ENCODE assay signal across 8 cellular contexts in the genomic region with DNA sequence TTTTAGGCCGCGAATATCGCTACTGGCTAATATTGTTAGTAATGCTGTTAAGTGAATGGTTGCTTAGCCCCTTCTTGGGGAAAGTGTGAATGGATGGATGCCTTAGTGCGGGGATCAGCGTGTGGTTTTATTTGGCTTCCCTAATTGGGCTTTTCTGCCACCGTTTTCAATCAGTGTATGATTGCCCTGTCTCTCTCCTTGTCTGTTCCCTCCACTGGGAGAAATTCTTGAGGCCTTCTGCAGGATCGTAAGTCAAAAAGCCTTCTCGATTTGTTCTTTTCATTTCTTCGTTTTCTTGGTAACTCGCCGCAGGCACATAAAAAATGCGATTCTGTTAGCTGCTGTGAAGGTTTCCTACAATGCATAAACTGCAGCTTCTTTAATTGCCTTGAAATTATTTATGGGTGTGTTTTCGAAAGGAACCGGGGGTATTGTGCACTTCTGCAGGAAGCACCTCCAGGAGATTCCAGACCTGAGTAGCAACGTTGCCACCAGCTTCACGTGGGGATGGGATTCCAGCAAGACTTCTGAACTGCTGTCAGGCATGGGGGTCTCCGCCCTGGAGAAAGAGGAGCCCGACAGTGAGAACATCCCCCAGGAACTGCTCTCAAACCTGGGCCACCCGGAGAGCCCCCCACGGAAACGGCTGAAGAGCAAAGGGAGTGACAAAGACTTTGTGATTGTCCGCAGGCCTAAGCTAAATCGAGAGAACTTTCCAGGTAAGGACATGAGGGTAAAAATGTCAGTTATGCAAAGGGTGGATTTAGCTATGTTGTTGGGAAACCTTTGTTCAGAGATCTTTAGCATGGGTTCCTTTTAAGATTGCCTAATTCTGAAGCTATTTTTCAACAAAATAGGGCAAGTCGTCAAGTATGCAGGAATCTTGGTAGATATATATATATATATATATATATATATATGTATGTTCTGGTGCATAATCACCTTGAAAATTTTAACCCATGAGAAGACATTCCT. TPM values are rescaled to one million over a fixed set of nuclear protein-coding genes. Genes with fewer than 3 reads are reported as not detected.
DNase-seq lines count a peak whose midpoint lies in the region; ATAC-seq, FAIRE-seq and TF ChIP-seq lines count a peak whose summit lies in the region.

No MANE protein-coding gene starts in this region.

- peak overlapping the region; percentile 50 to 88 for H3K9ac ChIP-seq in liver (ENCODE audit: low read depth in 1 of 2, low read length in 2 of 2)

- intact Hi-C loops in transverse colon (cut with DNase I; ENCODE audit: low total_unique reads) = no loop called here
- intact Hi-C loops in posterior vena cava (cut with DNase I) = no loop called here

- DNase-seq in Caki2 (ENCODE audit: low read depth) (peak; percentile 8), NCI-H69 (lab: John Stamatoyannopoulos, UW) (peak; percentile 70), bronchial epithelial cell (ENCODE audit: low read depth) (peak; percentile 15), transverse colon (no peak), posterior vena cava (ENCODE audit: low spot score) (no peak)

- WGBS in liver = 2% methylated on average over 24 of the region's 24 CpGs
- WGBS in transverse colon (ENCODE audit: low coverage in 1 of 2), 2 donors = 0 to 7% methylated on average over 6 to 24 of the region's 24 CpGs

- H3K4me3 ChIP-seq in bronchial epithelial cell (ENCODE audit: low read depth, low read length) = peak overlapping the region; percentile 74
- H3K4me3 ChIP-seq in liver (ENCODE audit: low read depth in 1 of 3, low read length in 3 of 3) = peak overlapping the region; percentile 78 to 95 (median 81)
- peak overlapping the region; percentile 49 to 100 (median 96) for H3K4me3 ChIP-seq in transverse colon

- H3K36me3 ChIP-seq in bronchial epithelial cell (ENCODE audit: control insufficient read depth, insufficient read depth, low read length) (no peaks in the 10 kb centered on the region), liver (ENCODE audit: control insufficient read depth in 4 of 4, insufficient read depth in 3 of 4, low read depth in 1 of 4, low read length in 3 of 4) (peaks cover 0 to 5% (median 4%) of the 10 kb centered on the region in 4 donors), transverse colon (no peaks in the 10 kb centered on the region)

- H3K9me3 ChIP-seq in liver (ENCODE audit: control insufficient read depth in 4 of 4, low read length in 3 of 4) (no peaks in the 10 kb centered on the region), transverse colon (no peaks in the 10 kb centered on the region)

- TF ChIP-seq RAD21 in liver (IDR thresholded peaks at IDR 0.05) = no peak

- no peak for TF ChIP-seq EP300 in transverse colon (IDR thresholded peaks at IDR 0.05; ENCODE audit: low read depth)

- TF ChIP-seq CTCF in bronchial epithelial cell (IDR thresholded peaks at IDR 0.05; ENCODE audit: insufficient read depth, low read length, severe bottlenecking) (no peak), liver (IDR thresholded peaks at IDR 0.05; ENCODE audit: low read depth, low read length, missing input control) (no peak), transverse colon (IDR thresholded peaks at IDR 0.05) (no peak)

- H3K27me3 ChIP-seq in bronchial epithelial cell (ENCODE audit: control insufficient read depth, insufficient read depth, low read length) (no peaks in the 10 kb centered on the region), liver (ENCODE audit: control insufficient read depth in 4 of 4, insufficient read depth in 4 of 4, low read length in 3 of 4) (no peaks in the 10 kb centered on the region), transverse colon (no peaks in the 10 kb centered on the region)

- peak; percentile 0 for ATAC-seq in GM19452 (IDR thresholded peaks at IDR 0.05; ENCODE audit: unreplicated experiment)
- no peak for ATAC-seq in HG03460 (IDR thresholded peaks at IDR 0.05; ENCODE audit: unreplicated experiment)

- TF ChIP-seq POLR2A in transverse colon (IDR thresholded peaks at IDR 0.05) = no peak

- peaks cover 4 to 32% (median 25%) of the 10 kb centered on the region in 4 donors for H3K4me1 ChIP-seq in liver (ENCODE audit: control insufficient read depth in 4 of 4, insufficient read depth in 4 of 4, low read length in 3 of 4)
- peaks cover 3 to 30% (median 20%) of the 10 kb centered on the region in 4 donors for H3K4me1 ChIP-seq in transverse colon

- peak overlapping the region in 1 of 2 donors; percentile 1 for H3K27ac ChIP-seq in liver (ENCODE audit: low read depth in 1 of 2, low read length in 2 of 2)
- peak overlapping the region; percentile 90 to 94 (median 92) for H3K27ac ChIP-seq in transverse colon

- FAIRE-seq in bronchial epithelial cell (lab: Jason Lieb, UNC) = no peak

- in situ Hi-C loops in Caki2 (cut with HindIII; ENCODE audit: low pct_unique_long_range_greater_than_20kb, low sequenced_read_pairs) (no loop called here), transverse colon (cut with MboI; ENCODE audit: low pct_ligation_motif_present in 1 of 4, low pct_unique_long_range_greater_than_20kb in 1 of 4, low sequenced_read_pairs in 3 of 4) (loop anchor here in 1 of 4 donors (10.0 kb wide), 1 partner anchor 92 kb away; a partner anchor contains a TSS)

TF ChIP-seq in liver, 16 proteins besides CTCF, POLR2A, EP300 and RAD21:
- TF ChIP-seq HNF4A (conservative IDR thresholded peaks at IDR 0.05) = no peak
- TF ChIP-seq YY1 (IDR thresholded peaks at IDR 0.05) = no peak
- TF ChIP-seq FOXA1 (IDR thresholded peaks at IDR 0.05) = no peak
- TF ChIP-seq, protein P1, sequence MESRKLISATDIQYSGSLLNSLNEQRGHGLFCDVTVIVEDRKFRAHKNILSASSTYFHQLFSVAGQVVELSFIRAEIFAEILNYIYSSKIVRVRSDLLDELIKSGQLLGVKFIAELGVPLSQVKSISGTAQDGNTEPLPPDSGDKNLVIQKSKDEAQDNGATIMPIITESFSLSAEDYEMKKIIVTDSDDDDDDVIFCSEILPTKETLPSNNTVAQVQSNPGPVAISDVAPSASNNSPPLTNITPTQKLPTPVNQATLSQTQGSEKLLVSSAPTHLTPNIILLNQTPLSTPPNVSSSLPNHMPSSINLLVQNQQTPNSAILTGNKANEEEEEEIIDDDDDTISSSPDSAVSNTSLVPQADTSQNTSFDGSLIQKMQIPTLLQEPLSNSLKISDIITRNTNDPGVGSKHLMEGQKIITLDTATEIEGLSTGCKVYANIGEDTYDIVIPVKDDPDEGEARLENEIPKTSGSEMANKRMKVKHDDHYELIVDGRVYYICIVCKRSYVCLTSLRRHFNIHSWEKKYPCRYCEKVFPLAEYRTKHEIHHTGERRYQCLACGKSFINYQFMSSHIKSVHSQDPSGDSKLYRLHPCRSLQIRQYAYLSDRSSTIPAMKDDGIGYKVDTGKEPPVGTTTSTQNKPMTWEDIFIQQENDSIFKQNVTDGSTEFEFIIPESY (IDR thresholded peaks at IDR 0.05) = no peak
- TF ChIP-seq HNF4G (IDR thresholded peaks at IDR 0.05) = no peak
- TF ChIP-seq, protein P2, sequence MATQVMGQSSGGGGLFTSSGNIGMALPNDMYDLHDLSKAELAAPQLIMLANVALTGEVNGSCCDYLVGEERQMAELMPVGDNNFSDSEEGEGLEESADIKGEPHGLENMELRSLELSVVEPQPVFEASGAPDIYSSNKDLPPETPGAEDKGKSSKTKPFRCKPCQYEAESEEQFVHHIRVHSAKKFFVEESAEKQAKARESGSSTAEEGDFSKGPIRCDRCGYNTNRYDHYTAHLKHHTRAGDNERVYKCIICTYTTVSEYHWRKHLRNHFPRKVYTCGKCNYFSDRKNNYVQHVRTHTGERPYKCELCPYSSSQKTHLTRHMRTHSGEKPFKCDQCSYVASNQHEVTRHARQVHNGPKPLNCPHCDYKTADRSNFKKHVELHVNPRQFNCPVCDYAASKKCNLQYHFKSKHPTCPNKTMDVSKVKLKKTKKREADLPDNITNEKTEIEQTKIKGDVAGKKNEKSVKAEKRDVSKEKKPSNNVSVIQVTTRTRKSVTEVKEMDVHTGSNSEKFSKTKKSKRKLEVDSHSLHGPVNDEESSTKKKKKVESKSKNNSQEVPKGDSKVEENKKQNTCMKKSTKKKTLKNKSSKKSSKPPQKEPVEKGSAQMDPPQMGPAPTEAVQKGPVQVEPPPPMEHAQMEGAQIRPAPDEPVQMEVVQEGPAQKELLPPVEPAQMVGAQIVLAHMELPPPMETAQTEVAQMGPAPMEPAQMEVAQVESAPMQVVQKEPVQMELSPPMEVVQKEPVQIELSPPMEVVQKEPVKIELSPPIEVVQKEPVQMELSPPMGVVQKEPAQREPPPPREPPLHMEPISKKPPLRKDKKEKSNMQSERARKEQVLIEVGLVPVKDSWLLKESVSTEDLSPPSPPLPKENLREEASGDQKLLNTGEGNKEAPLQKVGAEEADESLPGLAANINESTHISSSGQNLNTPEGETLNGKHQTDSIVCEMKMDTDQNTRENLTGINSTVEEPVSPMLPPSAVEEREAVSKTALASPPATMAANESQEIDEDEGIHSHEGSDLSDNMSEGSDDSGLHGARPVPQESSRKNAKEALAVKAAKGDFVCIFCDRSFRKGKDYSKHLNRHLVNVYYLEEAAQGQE (IDR thresholded peaks at IDR 0.05) = no peak
- TF ChIP-seq, protein P3, sequence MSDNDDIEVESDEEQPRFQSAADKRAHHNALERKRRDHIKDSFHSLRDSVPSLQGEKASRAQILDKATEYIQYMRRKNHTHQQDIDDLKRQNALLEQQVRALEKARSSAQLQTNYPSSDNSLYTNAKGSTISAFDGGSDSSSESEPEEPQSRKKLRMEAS (IDR thresholded peaks at IDR 0.05) = no peak
- TF ChIP-seq GABPA (IDR thresholded peaks at IDR 0.05 in 1 of 2, conservative IDR thresholded peaks at IDR 0.05 in 1 of 2) = no peak
- TF ChIP-seq FOXA2 (IDR thresholded peaks at IDR 0.05) = no peak

RNA-seq across cellular contexts. Expression of a gene that starts 0.7 kb away (rescaled TPM):
- 30.7 and 34.0 TPM in 2 replicates for total RNA-seq in Caki2 (2014; rRNA removed; shearing (Covaris generic); ENCODE audit: low replicate concordance)
- total RNA-seq in bronchial epithelial cell = 8.8 and 9.5 TPM in 2 replicates
- total RNA-seq in liver = 10 to 100 TPM; 25.4 to 28.2 TPM
- polyA plus RNA-seq in liver = 1 to 10 TPM; 4.6 to 5.4 TPM
- total RNA-seq in transverse colon = 10 to 100 TPM in 2 of 4 donors, 1 to 10 TPM in 2; 1.1 to 12.4 (median 8.6) TPM
- 10 to 100 TPM in 1 of 2 donors, 1 to 10 TPM in 1; 8.9 to 14.7 TPM for total RNA-seq in posterior vena cava

RNA-seq across cellular contexts. Expression of a gene that starts 0.9 kb away (rescaled TPM):
- total RNA-seq in Caki2 (2014; rRNA removed; shearing (Covaris generic); ENCODE audit: low replicate concordance) = 1.7 and 2.0 TPM in 2 replicates
- total RNA-seq in bronchial epithelial cell (5.3 and 8.4 TPM in 2 replicates), liver (10 to 100 TPM; 12.9 to 20.5 TPM), transverse colon (10 to 100 TPM in 2 of 4 donors, 1 to 10 TPM in 2; 5.8 to 18.3 (median 11.3) TPM), posterior vena cava (10 to 100 TPM; 12.3 to 14.9 TPM)
- 1 to 10 TPM; 3.8 to 5.4 TPM for polyA plus RNA-seq in liver

Comparison
In these comparisons a context has a peak if more than half of its experiments do, and no peak if none do; other contexts are left out.
1. DNase-seq: peak in Caki2 (single experiment), NCI-H69 (single experiment) and bronchial epithelial cell (single experiment); none in transverse colon (single experiment) and posterior vena cava (single experiment).
2. Peak in every context shown above with its lines, with median percentiles within 50 percentile points of each other: H3K4me3 ChIP-seq.